19 cellular contexts compared by ENCODE assay signal in genomic region chr12:25266522-25266921, GRCh38.
"Had no signal": no experiment of that assay in that cellular context is flagged by ENCODE, and none has a peak within 500 bp of the region (broad histone marks: within the 10 kb centered on the region; RNA-seq: fewer than 3 reads in every experiment).

No MANE protein-coding gene starts in this region.

- H3K4me3 Mint-ChIP-seq: activated CD4-positive, alpha-beta memory T cell treated with anti-CD3 and anti-CD28 coated beads for 36 hours; activated CD8-positive, alpha-beta memory T cell treated with anti-CD3 and anti-CD28 coated beads, Interleukin-2, amount 10 ng/mL, durations not matched to agents 7 days and 5 days; activated naive CD8-positive, alpha-beta T cell treated with anti-CD3 and anti-CD28 coated beads, Interleukin-2, amount 10 ng/mL, durations not matched to agents 7 days and 5 days; activated T-helper 17 cell treated with anti-CD3 and anti-CD28 coated beads, Interleukin-2, amount 50 U/mL, for 72 hours; brain; central memory CD8-positive, alpha-beta T cell; immature natural killer cell; T-helper 17 cell had no signal

- H3K9me3 ChIP-seq: heart right ventricle had no signal

- H3K27me3 ChIP-seq: heart right ventricle had no signal

- H3K36me3 Mint-ChIP-seq: activated CD4-positive, alpha-beta memory T cell treated with anti-CD3 and anti-CD28 coated beads for 36 hours; activated CD8-positive, alpha-beta memory T cell treated with anti-CD3 and anti-CD28 coated beads, Interleukin-2, amount 10 ng/mL, durations not matched to agents 7 days and 5 days; activated naive CD8-positive, alpha-beta T cell treated with anti-CD3 and anti-CD28 coated beads, Interleukin-2, amount 10 ng/mL, durations not matched to agents 7 days and 5 days; brain; immature natural killer cell had no signal

- H3K27me3 Mint-ChIP-seq: activated CD4-positive, alpha-beta memory T cell treated with anti-CD3 and anti-CD28 coated beads for 36 hours; activated CD8-positive, alpha-beta memory T cell treated with anti-CD3 and anti-CD28 coated beads, Interleukin-2, amount 10 ng/mL, durations not matched to agents 7 days and 5 days; activated naive CD8-positive, alpha-beta T cell treated with anti-CD3 and anti-CD28 coated beads, Interleukin-2, amount 10 ng/mL, durations not matched to agents 7 days and 5 days; activated T-helper 17 cell treated with anti-CD3 and anti-CD28 coated beads, Interleukin-2, amount 50 U/mL, for 72 hours; brain; central memory CD8-positive, alpha-beta T cell had no signal

- H3K36me3 ChIP-seq: heart right ventricle had no signal

- H3K27ac ChIP-seq: heart right ventricle had no signal

- H3K4me3 ChIP-seq: heart right ventricle had no signal

- H3K9me3 Mint-ChIP-seq: activated CD4-positive, alpha-beta memory T cell treated with anti-CD3 and anti-CD28 coated beads for 36 hours; activated T-helper 17 cell treated with anti-CD3 and anti-CD28 coated beads, Interleukin-2, amount 50 U/mL, for 72 hours; brain; central memory CD8-positive, alpha-beta T cell; immature natural killer cell had no signal

- H3K4me1 Mint-ChIP-seq: activated T-helper 17 cell treated with anti-CD3 and anti-CD28 coated beads, Interleukin-2, amount 50 U/mL, for 72 hours; brain; central memory CD8-positive, alpha-beta T cell had no signal

- H3K4me1 ChIP-seq: heart right ventricle had no signal

- H3K27ac Mint-ChIP-seq: activated CD4-positive, alpha-beta memory T cell treated with anti-CD3 and anti-CD28 coated beads for 36 hours; activated CD8-positive, alpha-beta memory T cell treated with anti-CD3 and anti-CD28 coated beads, Interleukin-2, amount 10 ng/mL, durations not matched to agents 7 days and 5 days; activated naive CD8-positive, alpha-beta T cell treated with anti-CD3 and anti-CD28 coated beads, Interleukin-2, amount 10 ng/mL, durations not matched to agents 7 days and 5 days; activated T-helper 17 cell treated with anti-CD3 and anti-CD28 coated beads, Interleukin-2, amount 50 U/mL, for 72 hours; brain; immature natural killer cell; T-helper 17 cell had no signal

- DNase-seq: activated CD4-positive, alpha-beta memory T cell treated with anti-CD3 and anti-CD28 coated beads for 36 hours; activated CD8-positive, alpha-beta memory T cell treated with anti-CD3 and anti-CD28 coated beads, Interleukin-2, amount 10 ng/mL, durations not matched to agents 7 days and 5 days; activated naive CD4-positive, alpha-beta T cell treated with Interleukin-2 at 50 U/mL for 16 hours; activated naive CD8-positive, alpha-beta T cell treated with anti-CD3 and anti-CD28 coated beads, Interleukin-2, amount 10 ng/mL, durations not matched to agents 7 days and 5 days; cortex of kidney; effector CD4-positive, alpha-beta T cell; heart right ventricle; immature natural killer cell; left ventricle myocardium superior; occipital lobe; retina; stimulated activated CD4-positive, alpha-beta T cell treated with anti-CD3 and anti-CD28 coated beads, Interleukin-12 subunit alpha, Interleukin-12 subunit beta, amount 100 ng/mL, for 4 hours; stimulated activated CD4-positive, alpha-beta T cell treated with anti-CD3 and anti-CD28 coated beads, Interleukin-1b, Interleukin-23, amount 100 ng/mL, for 48 hours; stimulated activated CD8-positive, alpha-beta memory T cell treated with anti-CD3 and anti-CD28 coated beads, Interleukin-4, amount 100 ng/mL, for 48 hours; stimulated activated naive CD4-positive, alpha-beta T cell; T-helper 17 cell had no signal
